ENCODE assay signal across 25 cellular contexts in genomic region chr9:82475584-82476328, GRCh38.
"Had no signal": no experiment of that assay in that cellular context is flagged by ENCODE, and none has a peak within 500 bp of the region (broad histone marks: within the 10 kb centered on the region; RNA-seq: fewer than 3 reads in every experiment).

No MANE protein-coding gene starts in this region.

- H3K27ac ChIP-seq: ascending aorta, body of pancreas, SJCRH30, WERI-Rb-1 had no signal

- H3K27ac Mint-ChIP-seq: activated CD8-positive, alpha-beta T cell treated with anti-CD3 and anti-CD28 coated beads for 36 hours had no signal

- FAIRE-seq: bronchial epithelial cell had no signal

- H3K9ac ChIP-seq: SK-N-SH had no signal

- H3K27me3 Mint-ChIP-seq: activated CD8-positive, alpha-beta T cell treated with anti-CD3 and anti-CD28 coated beads for 36 hours had no signal

- H3K4me3 Mint-ChIP-seq: activated CD8-positive, alpha-beta T cell treated with anti-CD3 and anti-CD28 coated beads for 36 hours had no signal

- H3K4me2 ChIP-seq: SK-N-SH had no signal

- DNase-seq: activated CD4-positive, alpha-beta T cell treated with anti-CD3 and anti-CD28 coated beads for 4 hours; activated CD8-positive, alpha-beta memory T cell treated with anti-CD3 and anti-CD28 coated beads, Interleukin-2, amount 50 U/mL, for 48 hours; activated CD8-positive, alpha-beta T cell treated with anti-CD3 and anti-CD28 coated beads for 36 hours; activated naive CD4-positive, alpha-beta T cell treated with anti-CD3 and anti-CD28 coated beads, Interleukin-2, amount 50 U/mL, for 16 hours; activated T-cell treated with anti-CD3 and anti-CD28 coated beads, Interleukin-2, amount 50 U/mL, for 1 hour; amniotic stem cell; body of pancreas; central memory CD4-positive, alpha-beta T cell; MM.1S; NCI-H1105; NCI-H1436; NCI-H1694 treated with DMSO at 0.1 percent for 48 hours; NCI-H2029 treated with DMSO at 0.1 percent for 48 hours; NCI-H345; NCI-H510A; NCI-H526 treated with DMSO at 0.1 percent for 48 hours; NCI-H82; RPMI8226; SJCRH30; SK-N-SH; T-helper 1 cell; WERI-Rb-1 had no signal

- H3K9me3 ChIP-seq: ascending aorta, body of pancreas, SJCRH30, SK-N-SH had no signal

- H3K4me1 ChIP-seq: ascending aorta, SJCRH30 had no signal

- H3K27me3 ChIP-seq: ascending aorta, body of pancreas, SJCRH30 had no signal

- H3K4me3 ChIP-seq: ascending aorta, body of pancreas, SJCRH30 had no signal

- ATAC-seq: activated CD8-positive, alpha-beta T cell treated with anti-CD3 and anti-CD28 coated beads for 36 hours; body of pancreas; Right ventricle myocardium inferior had no signal

- H3K36me3 ChIP-seq: ascending aorta, SJCRH30, WERI-Rb-1 had no signal
